Comparison of ENCODE assay signal across 19 cellular contexts in the genomic region with DNA sequence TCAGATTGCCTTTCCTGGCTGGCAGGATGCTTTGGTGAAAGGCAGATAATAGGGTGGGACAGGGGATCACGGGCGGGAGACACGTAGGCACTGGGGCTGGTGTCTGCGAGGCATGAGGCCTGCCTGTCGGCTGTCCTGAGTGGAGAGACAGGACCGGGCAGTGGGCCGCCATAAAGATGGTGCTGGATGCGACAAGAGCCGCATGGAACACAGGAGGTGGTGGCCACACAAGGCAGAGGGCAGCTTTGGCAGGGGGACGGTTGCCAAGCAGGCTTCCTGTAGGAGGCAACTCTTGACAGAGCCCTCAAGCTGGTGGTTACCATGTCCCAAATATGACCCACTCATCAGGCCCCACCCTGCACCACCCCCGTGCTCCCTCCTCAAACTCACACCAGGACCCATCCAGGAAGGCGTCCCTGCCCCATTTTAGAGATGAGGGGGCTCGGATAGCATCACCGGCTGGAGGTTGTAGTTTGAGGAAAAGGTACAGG.
"Had no signal": no experiment of that assay in that cellular context is flagged by ENCODE, and none has a peak within 500 bp of the region (broad histone marks: within the 10 kb centered on the region; RNA-seq: fewer than 3 reads in every experiment).

No MANE protein-coding gene starts in this region.

- H3K9me3 ChIP-seq: esophagus muscularis mucosa, gastrocnemius medialis, heart right ventricle, left ventricle myocardium inferior, neutrophil, right atrium auricular region, testis, tibial nerve, upper lobe of right lung had no signal

- H3K36me3 ChIP-seq: esophagus muscularis mucosa, gastrocnemius medialis, heart right ventricle, left ventricle myocardium inferior, neutrophil, right atrium auricular region, tibial nerve, upper lobe of right lung had no signal

- H3K27me3 ChIP-seq: esophagus muscularis mucosa, gastrocnemius medialis, right atrium auricular region, testis, tibial nerve, upper lobe of right lung had no signal

- H3K27ac ChIP-seq: epithelial cell of prostate, esophagus muscularis mucosa, gastrocnemius medialis, heart right ventricle, left ventricle myocardium inferior, neutrophil, right atrium auricular region, testis, tibial nerve, upper lobe of right lung had no signal

- H3K4me3 ChIP-seq: esophagus muscularis mucosa, gastrocnemius medialis, heart right ventricle, left ventricle myocardium inferior, right atrium auricular region, testis, tibial nerve, upper lobe of right lung had no signal

- ATAC-seq: gastrocnemius medialis; heart right ventricle; naive thymus-derived CD4-positive, alpha-beta T cell; stimulated activated naive B cell treated with anti-CD40 and anti-IgM and Interleukin-4, amounts not matched to agents 10 μg/mL and 1 μg/mL and 100 μg/mL, for 72 hours; stimulated activated naive CD8-positive, alpha-beta T cell treated with anti-CD3 and anti-CD28 coated beads, Interleukin-15, amount 100 ng/mL, for 72 hours; upper lobe of right lung had no signal

- DNase-seq: effector memory CD4-positive, alpha-beta T cell; islet precursor cell; left ventricle myocardium inferior; mesendoderm; naive thymus-derived CD4-positive, alpha-beta T cell; nephron progenitor cell; stimulated activated CD4-positive, alpha-beta T cell treated with anti-CD3 and anti-CD28 coated beads, Interleukin-2, amount 100 ng/mL, for 24 hours; stimulated activated CD4-positive, alpha-beta T cell treated with anti-CD3 and anti-CD28 coated beads, Interleukin-4, amount 100 ng/mL, for 4 hours; stimulated activated naive B cell treated with anti-CD40 and anti-IgM and Interleukin-4, amounts not matched to agents 10 μg/mL and 1 μg/mL and 100 μg/mL, for 72 hours; stimulated activated naive CD8-positive, alpha-beta T cell treated with anti-CD3 and anti-CD28 coated beads, Interleukin-15, amount 100 ng/mL, for 72 hours; testis; upper lobe of right lung had no signal
